In genomic region chr3:33439421-33440327, GRCh38 we compare ENCODE assay signal across 1 cellular context.
TF ChIP-seq lines count a peak whose summit lies in the region.

No MANE protein-coding gene starts in this region.

TF ChIP-seq in K562, 482 proteins besides CTCF, POLR2A, EP300 and RAD21 (continued from another document and continues in another):
- TF ChIP-seq MGA (IDR thresholded peaks at IDR 0.05): peak; percentile 84
- no peak for TF ChIP-seq BDP1 (IDR thresholded peaks at IDR 0.05; ENCODE audit: insufficient read depth, insufficient read length)
- TF ChIP-seq TAL1 (IDR thresholded peaks at IDR 0.05): no peak
- TF ChIP-seq MLX (CRISPR knock-in tag; conservative IDR thresholded peaks at IDR 0.05): no peak
- TF ChIP-seq THRA (IDR thresholded peaks at IDR 0.05): no peak
- TF ChIP-seq CTCFL (IDR thresholded peaks at IDR 0.05; ENCODE audit: borderline replicate concordance, insufficient read depth, low read depth, low read length, poor library complexity, severe bottlenecking): no peak
- TF ChIP-seq ZBTB8A (IDR thresholded peaks at IDR 0.05; ENCODE audit: partially characterized antibody): no peak
- no peak for TF ChIP-seq HCFC1 (IDR thresholded peaks at IDR 0.05; ENCODE audit: low read depth, low read length)
- no peak for TF ChIP-seq SNAPC5 (CRISPR knock-in tag; IDR thresholded peaks at IDR 0.05)
- TF ChIP-seq ZNF239 (CRISPR knock-in tag; IDR thresholded peaks at IDR 0.05): no peak
- TF ChIP-seq THAP12 (CRISPR knock-in tag; IDR thresholded peaks at IDR 0.05): no peak; the same call in 1 of the 2 replicates
- peak; percentile 42; the same call in 1 of the 2 replicates for TF ChIP-seq ZBTB33 (CRISPR knock-in tag; IDR thresholded peaks at IDR 0.05)
- TF ChIP-seq GTF3C2 (IDR thresholded peaks at IDR 0.05; ENCODE audit: borderline replicate concordance, extremely low read depth, insufficient read length): no peak
- no peak for TF ChIP-seq TOE1 (IDR thresholded peaks at IDR 0.05; ENCODE audit: borderline replicate concordance)
- peak; percentile 92; the same call in 1 of the 2 replicates for TF ChIP-seq TOE1 (CRISPR knock-in tag; IDR thresholded peaks at IDR 0.05; ENCODE audit: borderline replicate concordance, low read depth)
- TF ChIP-seq ZNF511 (CRISPR knock-in tag; IDR thresholded peaks at IDR 0.05): peak; percentile 92
- TF ChIP-seq PTTG1 (tag; IDR thresholded peaks at IDR 0.05; ENCODE audit: low read depth): no peak
- no peak for TF ChIP-seq TAF7 (tag; IDR thresholded peaks at IDR 0.05)
